In genomic region chr9:108099854-108100253, GRCh38 we compare ENCODE assay signal across 30 cellular contexts.
DNase-seq lines count a peak whose midpoint lies in the region; ATAC-seq, FAIRE-seq and TF ChIP-seq lines count a peak whose summit lies in the region.
"Had no signal": no experiment of that assay in that cellular context is flagged by ENCODE, and none has a peak within 500 bp of the region (broad histone marks: within the 10 kb centered on the region; RNA-seq: fewer than 3 reads in every experiment).

No MANE protein-coding gene starts in this region.

- in situ Hi-C loops in HepG2 (cut with HindIII; ENCODE audit: extremely low pct_ligation_motif_present, low pct_unique_long_range_greater_than_20kb) = no loop called here

- no peak overlapping the region for H2AFZ ChIP-seq in HepG2 (ENCODE audit: low read length)
- H2AFZ ChIP-seq: parathyroid adenoma had no signal

- 83% methylated on average over 3 of the region's 3 CpGs for WGBS in liver
- 0% methylated on average over 3 of the region's 3 CpGs for WGBS in HepG2 (ENCODE audit: low lambda C conversion rate)
- WGBS in stomach, 5 donors = 44 to 63% (median 53%) methylated on average over 3 of the region's 3 CpGs

- H3K9ac ChIP-seq in liver (ENCODE audit: low read depth in 1 of 2, low read length in 2 of 2) (no peak overlapping the region), HepG2 (ENCODE audit: insufficient read depth, low read depth, low read length) (no peak overlapping the region)
- H3K9ac ChIP-seq: parathyroid adenoma had no signal

- H3K4me3 ChIP-seq in liver (ENCODE audit: low read depth in 1 of 3, low read length in 3 of 3) (no peak overlapping the region), HepG2 (replicated peaks in 1 of 3; ENCODE audit: insufficient read depth in 1 of 3, low read depth in 2 of 3, low read length in 3 of 3) (no peak overlapping the region), cardiac fibroblast (replicated peaks in 1 of 2; ENCODE audit: low read depth in 2 of 2, low read length in 2 of 2) (no peak overlapping the region), fibroblast of mammary gland (ENCODE audit: control insufficient read depth, low read depth, low read length) (no peak overlapping the region), stomach (no peak overlapping the region)
- H3K4me3 ChIP-seq: left ventricle myocardium inferior, spleen, thoracic aorta, uterus had no signal

- no peaks in the 10 kb centered on the region for H3K4me1 ChIP-seq in liver (ENCODE audit: control insufficient read depth in 4 of 4, insufficient read depth in 4 of 4, low read length in 3 of 4)
- H3K4me1 ChIP-seq in HepG2 (ENCODE audit: insufficient read depth, low read length) = no peaks in the 10 kb centered on the region
- no peaks in the 10 kb centered on the region for H3K4me1 ChIP-seq in stomach
- H3K4me1 ChIP-seq: left ventricle myocardium inferior, parathyroid adenoma, uterus had no signal

- ATAC-seq in HepG2 (no peak), GM19324 (IDR thresholded peaks at IDR 0.05; ENCODE audit: low FRiP score, unreplicated experiment) (no peak)
- ATAC-seq: activated naive CD8-positive, alpha-beta T cell treated with anti-CD3 and anti-CD28 coated beads, Interleukin-2, amount 50 U/mL, for 24 hours; T-cell had no signal

- TF ChIP-seq RAD21 in liver (IDR thresholded peaks at IDR 0.05) (no peak), HepG2 (CRISPR knock-in tag; IDR thresholded peaks at IDR 0.05) (no peak)

- no peaks in the 10 kb centered on the region for H3K36me3 ChIP-seq in liver (ENCODE audit: control insufficient read depth in 4 of 4, insufficient read depth in 3 of 4, low read depth in 1 of 4, low read length in 3 of 4)
- no peaks in the 10 kb centered on the region for H3K36me3 ChIP-seq in HepG2 (replicated peaks in 1 of 2; ENCODE audit: control insufficient read depth in 1 of 2, insufficient read depth in 2 of 2, low read length in 2 of 2)
- H3K36me3 ChIP-seq in stomach = no peaks in the 10 kb centered on the region
- H3K36me3 ChIP-seq: left ventricle myocardium inferior, spleen, thoracic aorta, uterus had no signal

- POLR2A ChIA-PET in HepG2 (lab: Yijun Ruan, JAX) (no interaction called here), HEK293T (lab: Yijun Ruan, JAX) (no interaction called here)

- CTCF ChIA-PET in HepG2 (lab: Yijun Ruan, JAX; ENCODE audit: low intra/inter-chr PET ratio, low total read pairs) (no interaction called here), HEK293T (lab: Yijun Ruan, JAX) (no interaction called here)

- TF ChIP-seq POLR2A in HepG2 (IDR thresholded peaks at IDR 0.05; ENCODE audit: insufficient read depth in 1 of 2, low read depth in 2 of 2, low read length in 2 of 2) = no peak
- TF ChIP-seq POLR2A in stomach (IDR thresholded peaks at IDR 0.05) = no peak

- DNase-seq in HepG2 (ENCODE audit: low spot score) (no peak), cardiac fibroblast (ENCODE audit: low read depth in 2 of 2) (peak; percentile 4 to 15), fibroblast of mammary gland (ENCODE audit: low read depth) (peak; percentile 22), stomach (no peak), D721Med (ENCODE audit: insufficient read length, low spot score) (no peak), HEK293T (ENCODE audit: extremely low spot score) (no peak)
- DNase-seq: 8988T; activated B cell treated with CpG ODN at 0.5 μM for 24 hours; activated CD4-positive, alpha-beta T cell treated with anti-CD3 and anti-CD28 coated beads, Interleukin-2, amount 50 U/mL, for 1 hour; activated naive CD4-positive, alpha-beta T cell; activated naive CD8-positive, alpha-beta T cell treated with anti-CD3 and anti-CD28 coated beads, Interleukin-2, amount 50 U/mL, for 24 hours; CD4-positive, CD25-positive, alpha-beta regulatory T cell; central memory CD4-positive, alpha-beta T cell; endodermal cell; glutamatergic neuron; GOT3; IMR-90; left ventricle myocardium inferior; NCI-H1105; NCI-H187; NCI-H446 treated with DMSO at 0.1 percent for 48 hours; spleen; stimulated activated CD8-positive, alpha-beta memory T cell treated with anti-CD3 and anti-CD28 coated beads, Interleukin-4, amount 100 ng/mL, for 48 hours; T-cell; uterus had no signal

- TF ChIP-seq CTCF in liver (IDR thresholded peaks at IDR 0.05; ENCODE audit: low read depth, low read length, missing input control) (no peak), HepG2 (CRISPR knock-in tag; IDR thresholded peaks at IDR 0.05) (no peak), cardiac fibroblast (IDR thresholded peaks at IDR 0.05; ENCODE audit: low read depth, low read length) (no peak), fibroblast of mammary gland (conservative IDR thresholded peaks at IDR 0.05; ENCODE audit: control insufficient read depth, insufficient read depth, low read depth, low read length) (no peak), stomach (IDR thresholded peaks at IDR 0.05) (no peak), D721Med (IDR thresholded peaks at IDR 0.05; ENCODE audit: insufficient read depth, missing control alignments) (no peak)

- H3K27ac ChIP-seq in liver (ENCODE audit: low read depth in 1 of 2, low read length in 2 of 2) (no peak overlapping the region), HepG2 (ENCODE audit: extremely low read length, insufficient read depth, low read length) (no peak overlapping the region), stomach (peak overlapping the region in 3 of 5 donors; percentile 40 to 71 (median 47))
- H3K27ac ChIP-seq: left ventricle myocardium inferior, parathyroid adenoma, spleen, thoracic aorta, uterus had no signal

- intact Hi-C loops in HepG2 (cut with micrococcal nuclease; ENCODE audit: unreplicated experiment) = no loop called here
- intact Hi-C loops in stomach (cut with DNase I; ENCODE audit: low total_unique reads) = no loop called here

- H3K79me2 ChIP-seq in HepG2 (ENCODE audit: insufficient read depth, low read length) = no peaks in the 10 kb centered on the region
- H3K79me2 ChIP-seq: parathyroid adenoma had no signal

- FAIRE-seq in HepG2 (lab: Jason Lieb, UNC) (no peak), D721Med (lab: Jason Lieb, UNC) (no peak)
- FAIRE-seq: islet of Langerhans had no signal

- no peak overlapping the region for H3K4me2 ChIP-seq in HepG2 (ENCODE audit: low read depth, low read length)

- TF ChIP-seq EP300 in HepG2 (IDR thresholded peaks at IDR 0.05; ENCODE audit: low read depth in 2 of 2, low read length in 2 of 2) = no peak
- TF ChIP-seq EP300 in HepG2 (CRISPR knock-in tag; IDR thresholded peaks at IDR 0.05; ENCODE audit: borderline replicate concordance) = no peak
- no peak for TF ChIP-seq EP300 in stomach (IDR thresholded peaks at IDR 0.05)

- H3K9me3 ChIP-seq in liver (ENCODE audit: control insufficient read depth in 4 of 4, low read length in 3 of 4) (no peaks in the 10 kb centered on the region), HepG2 (ENCODE audit: low read length) (no peaks in the 10 kb centered on the region), stomach (no peaks in the 10 kb centered on the region)
- H3K9me3 ChIP-seq: left ventricle myocardium inferior, spleen, thoracic aorta, uterus had no signal

- no TSS peak for BruUV-seq in HepG2 (replicated peaks; lab: Mats Ljungman, UMichigan)

- H4K20me1 ChIP-seq in HepG2 (ENCODE audit: insufficient read depth, low read length) = no peaks in the 10 kb centered on the region

- H3K27me3 ChIP-seq in liver (ENCODE audit: control insufficient read depth in 4 of 4, insufficient read depth in 4 of 4, low read length in 3 of 4) = no peaks in the 10 kb centered on the region
- H3K27me3 ChIP-seq in HepG2 (ENCODE audit: control insufficient read depth in 1 of 2, insufficient read depth in 2 of 2, low read length in 2 of 2) = no peaks in the 10 kb centered on the region
- no peaks in the 10 kb centered on the region for H3K27me3 ChIP-seq in stomach
- H3K27me3 ChIP-seq: spleen, uterus had no signal

TF ChIP-seq in liver, 16 proteins besides CTCF, POLR2A, EP300 and RAD21:
- TF ChIP-seq, protein P1, sequence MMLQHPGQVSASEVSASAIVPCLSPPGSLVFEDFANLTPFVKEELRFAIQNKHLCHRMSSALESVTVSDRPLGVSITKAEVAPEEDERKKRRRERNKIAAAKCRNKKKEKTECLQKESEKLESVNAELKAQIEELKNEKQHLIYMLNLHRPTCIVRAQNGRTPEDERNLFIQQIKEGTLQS (IDR thresholded peaks at IDR 0.05) = no peak
- no peak for TF ChIP-seq FOXA1 (IDR thresholded peaks at IDR 0.05)
- TF ChIP-seq NR2F2 (IDR thresholded peaks at IDR 0.05) = peak; percentile 40
- no peak for TF ChIP-seq FOXA2 (IDR thresholded peaks at IDR 0.05)
- TF ChIP-seq RXRA (IDR thresholded peaks at IDR 0.05) = no peak
- TF ChIP-seq MAX (IDR thresholded peaks at IDR 0.05) = no peak

TF ChIP-seq in HepG2, 621 proteins besides CTCF, POLR2A, EP300 and RAD21 (continues in another document):
- TF ChIP-seq RXRB (CRISPR knock-in tag; IDR thresholded peaks at IDR 0.05; ENCODE audit: borderline replicate concordance) (no peak), ZMYM4 (CRISPR knock-in tag; IDR thresholded peaks at IDR 0.05) (no peak), ZSCAN30 (CRISPR knock-in tag; IDR thresholded peaks at IDR 0.05) (no peak), ZFAT (CRISPR knock-in tag; conservative IDR thresholded peaks at IDR 0.05) (no peak), ZNF274 (CRISPR knock-in tag; IDR thresholded peaks at IDR 0.05) (no peak), ZNF446 (CRISPR knock-in tag; IDR thresholded peaks at IDR 0.05) (no peak), ZNF235 (CRISPR knock-in tag; IDR thresholded peaks at IDR 0.05; ENCODE audit: borderline replicate concordance) (no peak), SNRNP70 (IDR thresholded peaks at IDR 0.05; ENCODE audit: low read depth, low read length) (no peak), CEBPB (IDR thresholded peaks at IDR 0.05; ENCODE audit: borderline replicate concordance, low read depth, low read length) (no peak), ZNF253 (CRISPR knock-in tag; IDR thresholded peaks at IDR 0.05; ENCODE audit: borderline replicate concordance) (no peak), SMARCC2 (IDR thresholded peaks at IDR 0.05) (no peak), NR2F1 (CRISPR knock-in tag; IDR thresholded peaks at IDR 0.05) (no peak)

TF ChIP-seq in HEK293T, 16 proteins besides CTCF, POLR2A, EP300 and RAD21 (continues in another document):
- no peak for TF ChIP-seq CTBP1 (IDR thresholded peaks at IDR 0.05; ENCODE audit: borderline replicate concordance)
- no peak for TF ChIP-seq L3MBTL2 (conservative IDR thresholded peaks at IDR 0.05)
- TF ChIP-seq BHLHE40 (IDR thresholded peaks at IDR 0.05; ENCODE audit: borderline replicate concordance) = no peak
- TF ChIP-seq FOXK2 (IDR thresholded peaks at IDR 0.05) = no peak
- no peak for TF ChIP-seq FOXM1 (IDR thresholded peaks at IDR 0.05; ENCODE audit: borderline replicate concordance)
- no peak for TF ChIP-seq ELF4 (IDR thresholded peaks at IDR 0.05)
- TF ChIP-seq HDGF (IDR thresholded peaks at IDR 0.05; ENCODE audit: borderline replicate concordance) = no peak
- no peak for TF ChIP-seq TARDBP (IDR thresholded peaks at IDR 0.05)

Comparison
In these comparisons a context has a peak if more than half of its experiments do, and no peak if none do; other contexts are left out.
1. H3K27ac ChIP-seq: peak in stomach (3 of 5); none in liver (0 of 2) and HepG2 (single experiment).
2. DNase-seq: peak in cardiac fibroblast (2 of 2) and fibroblast of mammary gland (single experiment); none in HepG2 (single experiment), stomach (single experiment), D721Med (single experiment) and HEK293T (single experiment).